Comparison of ENCODE assay signal across 9 cellular contexts in genomic region chr11:123145220-123145619, GRCh38. TPM values are rescaled to one million over a fixed set of nuclear protein-coding genes. Genes with fewer than 3 reads are reported as not detected.
A peak's percentile ranks its signal among the peaks of the same experiment; 100 is the strongest.
DNase-seq lines count a peak whose midpoint lies in the region; ATAC-seq and TF ChIP-seq lines count a peak whose summit lies in the region.
"Had no signal": no experiment of that assay in that cellular context is flagged by ENCODE, and none has a peak within 500 bp of the region (broad histone marks: within the 10 kb centered on the region; RNA-seq: fewer than 3 reads in every experiment).

No MANE protein-coding gene starts in this region.

- no peaks in the 10 kb centered on the region for H3K27me3 ChIP-seq in lower lobe of right lung (ENCODE audit: low read depth)

- ATAC-seq in lower lobe of right lung (peak; percentile 88 to 96), HG03378 (IDR thresholded peaks at IDR 0.05; ENCODE audit: unreplicated experiment) (no peak)

- DNase-seq in AG10803 (ENCODE audit: low read depth) (peak; percentile 93), LoVo (ENCODE audit: low spot score) (peak; percentile 71), astrocyte of the hippocampus (ENCODE audit: low read depth, low spot score) (peak; percentile 71), lower lobe of right lung (no peak), NCI-H2081 treated with DMSO at 0.1 percent for 48 hours (lab: John Stamatoyannopoulos, UW) (no peak), KBM-7 (no peak)
- no peak for DNase-seq in central memory CD4-positive, alpha-beta T cell
- DNase-seq: NCI-H1092 had no signal

- H3K4me3 ChIP-seq in AG10803 (ENCODE audit: low read length) (no peak overlapping the region), lower lobe of right lung (no peak overlapping the region)

- H3K9me3 ChIP-seq in lower lobe of right lung: no peaks in the 10 kb centered on the region

- H3K4me1 ChIP-seq in lower lobe of right lung: no peaks in the 10 kb centered on the region

- in situ Hi-C loops in KBM-7 (cut with MboI; ENCODE audit: low pct_unique_long_range_greater_than_20kb, low sequenced_read_pairs): no loop called here

- no peak overlapping the region for H3K27ac ChIP-seq in lower lobe of right lung

- no peaks in the 10 kb centered on the region for H3K36me3 ChIP-seq in lower lobe of right lung

- TF ChIP-seq CTCF in AG10803 (conservative IDR thresholded peaks at IDR 0.05; ENCODE audit: low read length): no peak
- TF ChIP-seq CTCF in lower lobe of right lung (IDR thresholded peaks at IDR 0.05): no peak

- intact Hi-C loops in lower lobe of right lung (cut with DNase I): no loop called here

RNA-seq across cellular contexts. Expression of gene CLMP, which starts 49.8 kb away (rescaled TPM):
- total RNA-seq in lower lobe of right lung: 15.1 TPM

Comparison
In these comparisons a context has a peak if more than half of its experiments do, and no peak if none do; other contexts are left out.
1. DNase-seq: peak in AG10803 (single experiment), LoVo (single experiment) and astrocyte of the hippocampus (single experiment); none in lower lobe of right lung (single experiment), NCI-H2081 treated with DMSO at 0.1 percent for 48 hours (single experiment), central memory CD4-positive, alpha-beta T cell (single experiment) and KBM-7 (single experiment).